Comparison of ENCODE assay signal across 8 cellular contexts in the genomic region with DNA sequence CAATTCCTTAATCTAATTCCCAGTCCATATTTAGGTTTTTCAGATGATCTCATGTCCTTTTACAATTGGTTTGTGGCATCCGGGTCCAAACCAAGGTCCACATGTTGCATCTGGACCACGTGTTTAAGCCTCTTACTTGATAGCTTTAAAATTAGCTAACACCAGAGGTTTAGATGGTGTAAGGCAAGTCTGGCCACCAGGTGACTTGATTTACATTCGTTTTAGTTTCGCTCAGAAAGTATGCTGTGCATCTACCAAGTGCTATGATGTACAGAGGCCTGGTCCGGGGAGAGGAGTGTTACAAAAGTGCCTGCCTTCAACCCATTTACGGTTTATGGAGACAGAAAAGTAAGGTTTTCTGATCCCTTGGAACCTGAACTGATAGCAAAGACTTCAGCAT. TPM values are rescaled to one million over a fixed set of nuclear protein-coding genes. Genes with fewer than 3 reads are reported as not detected.
DNase-seq lines count a peak whose midpoint lies in the region; ATAC-seq and FAIRE-seq lines count a peak whose summit lies in the region.

No MANE protein-coding gene starts in this region.

- H3K27ac Mint-ChIP-seq in activated naive CD4-positive, alpha-beta T cell treated with anti-CD3 and anti-CD28 coated beads, Interleukin-2, amount 50 U/mL, for 72 hours: peak overlapping the region; percentile 99

- H3K36me3 Mint-ChIP-seq in activated naive CD4-positive, alpha-beta T cell treated with anti-CD3 and anti-CD28 coated beads, Interleukin-2, amount 50 U/mL, for 72 hours: peaks cover 19 to 32% of the 10 kb centered on the region in 2 donors

- peak; percentile 8 to 27 for ATAC-seq in activated naive CD4-positive, alpha-beta T cell treated with anti-CD3 and anti-CD28 coated beads, Interleukin-2, amount 50 U/mL, for 72 hours

- H3K9me3 Mint-ChIP-seq in activated naive CD4-positive, alpha-beta T cell treated with anti-CD3 and anti-CD28 coated beads, Interleukin-2, amount 50 U/mL, for 72 hours: no peaks in the 10 kb centered on the region

- peak; percentile 19 for DNase-seq in activated T-cell treated with anti-CD3 and anti-CD28 coated beads for 24 hours (ENCODE audit: low read depth)
- DNase-seq in activated T-cell treated with anti-CD3 and anti-CD28 coated beads for 4 hours: no peak
- no peak for DNase-seq in MG63
- DNase-seq in activated naive CD4-positive, alpha-beta T cell treated with anti-CD3 and anti-CD28 coated beads, Interleukin-2, amount 50 U/mL, for 72 hours (ENCODE audit: low spot score in 2 of 2): peak in 1 of 2 donors; percentile 27
- DNase-seq in iris pigment epithelial cell (ENCODE audit: low read depth): peak; percentile 16
- DNase-seq in frontal cortex (ENCODE audit: low spot score in 2 of 2): no peak
- no peak for DNase-seq in GDM1 (lab: John Stamatoyannopoulos, UW)

- no peaks in the 10 kb centered on the region for H3K27me3 ChIP-seq in MG63
- H3K27me3 ChIP-seq in subcutaneous abdominal adipose tissue (ENCODE audit: control insufficient read depth in 5 of 5, insufficient read depth in 4 of 5, low read length in 5 of 5): no peaks in the 10 kb centered on the region

- H3K36me3 ChIP-seq in MG63: peaks cover 28% of the 10 kb centered on the region
- H3K36me3 ChIP-seq in subcutaneous abdominal adipose tissue (ENCODE audit: control insufficient read depth in 5 of 5, insufficient read depth in 5 of 5, low read length in 5 of 5): peaks cover 0 to 13% (median 2%) of the 10 kb centered on the region in 5 donors

- H3K27ac ChIP-seq in subcutaneous abdominal adipose tissue (ENCODE audit: low read depth, low read length): peak overlapping the region; percentile 95

- no peaks in the 10 kb centered on the region for H3K9me3 ChIP-seq in MG63
- H3K9me3 ChIP-seq in subcutaneous abdominal adipose tissue (ENCODE audit: control insufficient read depth in 5 of 5, low read length in 5 of 5): no peaks in the 10 kb centered on the region

- peaks cover 4 to 30% (median 24%) of the 10 kb centered on the region in 5 donors for H3K4me1 ChIP-seq in subcutaneous abdominal adipose tissue (ENCODE audit: control insufficient read depth in 5 of 5, insufficient read depth in 5 of 5, low read length in 5 of 5)

- H3K4me3 ChIP-seq in MG63: peak overlapping the region; percentile 95
- peak overlapping the region in 4 of 5 donors; percentile 67 to 91 (median 86) for H3K4me3 ChIP-seq in subcutaneous abdominal adipose tissue (ENCODE audit: low read depth in 1 of 5, low read length in 5 of 5)

- H3K9ac ChIP-seq in subcutaneous abdominal adipose tissue (ENCODE audit: low read length in 5 of 5): peak overlapping the region in 4 of 5 donors; percentile 88 to 96 (median 95)

- FAIRE-seq in frontal cortex (lab: Jason Lieb, UNC): no peak

RNA-seq across cellular contexts. Expression of a gene that starts 0.9 kb away (rescaled TPM):
- total RNA-seq in MG63 (2014; rRNA removed; shearing (Covaris generic); ENCODE audit: low replicate concordance): 196 and 281 TPM in 2 replicates
- total RNA-seq in activated naive CD4-positive, alpha-beta T cell treated with anti-CD3 and anti-CD28 coated beads, Interleukin-2, amount 50 U/mL, for 72 hours: 10 to 100 TPM; 55.4 to 61.4 TPM
- total RNA-seq in frontal cortex: 128 TPM

Comparison
In these comparisons a context has a peak if more than half of its experiments do, and no peak if none do; other contexts are left out.
1. DNase-seq: peak in activated T-cell treated with anti-CD3 and anti-CD28 coated beads for 24 hours (single experiment) and iris pigment epithelial cell (single experiment); none in activated T-cell treated with anti-CD3 and anti-CD28 coated beads for 4 hours (single experiment), MG63 (single experiment), frontal cortex (0 of 2) and GDM1 (single experiment).